1 cellular context compared by ENCODE assay signal in the genomic region with DNA sequence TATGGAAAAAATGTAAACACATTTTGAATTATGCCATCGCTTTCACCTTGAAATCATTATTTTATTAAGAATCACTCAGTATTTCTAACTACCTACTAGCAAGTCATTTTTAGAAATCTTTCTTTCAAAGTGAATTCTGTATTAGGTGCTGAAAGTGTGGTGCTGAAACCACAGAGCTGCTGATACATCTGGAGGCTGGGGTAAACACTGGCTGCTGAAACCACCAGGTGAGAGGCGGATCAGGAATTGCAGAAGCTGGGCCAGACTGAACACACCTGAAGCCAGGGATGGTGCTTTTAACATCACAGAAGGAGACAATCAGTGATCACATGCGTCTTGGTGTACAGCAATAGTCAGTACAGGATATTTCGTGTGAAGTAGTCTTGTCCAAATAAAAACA.
TF ChIP-seq lines count a peak whose summit lies in the region.

No MANE protein-coding gene starts in this region.

TF ChIP-seq in IMR-90, 13 proteins besides CTCF, POLR2A, EP300 and RAD21:
- no peak for TF ChIP-seq SMC3 (IDR thresholded peaks at IDR 0.05; ENCODE audit: low read depth, low read length)
- TF ChIP-seq ELK1 (IDR thresholded peaks at IDR 0.05; ENCODE audit: borderline replicate concordance, low read depth, low read length), result no peak
- no peak for TF ChIP-seq BHLHE40 (IDR thresholded peaks at IDR 0.05; ENCODE audit: low read depth, low read length)
- no peak for TF ChIP-seq MAZ (IDR thresholded peaks at IDR 0.05; ENCODE audit: borderline replicate concordance, low read depth, low read length)
